ENCODE assay signal across 11 cellular contexts in the genomic region with DNA sequence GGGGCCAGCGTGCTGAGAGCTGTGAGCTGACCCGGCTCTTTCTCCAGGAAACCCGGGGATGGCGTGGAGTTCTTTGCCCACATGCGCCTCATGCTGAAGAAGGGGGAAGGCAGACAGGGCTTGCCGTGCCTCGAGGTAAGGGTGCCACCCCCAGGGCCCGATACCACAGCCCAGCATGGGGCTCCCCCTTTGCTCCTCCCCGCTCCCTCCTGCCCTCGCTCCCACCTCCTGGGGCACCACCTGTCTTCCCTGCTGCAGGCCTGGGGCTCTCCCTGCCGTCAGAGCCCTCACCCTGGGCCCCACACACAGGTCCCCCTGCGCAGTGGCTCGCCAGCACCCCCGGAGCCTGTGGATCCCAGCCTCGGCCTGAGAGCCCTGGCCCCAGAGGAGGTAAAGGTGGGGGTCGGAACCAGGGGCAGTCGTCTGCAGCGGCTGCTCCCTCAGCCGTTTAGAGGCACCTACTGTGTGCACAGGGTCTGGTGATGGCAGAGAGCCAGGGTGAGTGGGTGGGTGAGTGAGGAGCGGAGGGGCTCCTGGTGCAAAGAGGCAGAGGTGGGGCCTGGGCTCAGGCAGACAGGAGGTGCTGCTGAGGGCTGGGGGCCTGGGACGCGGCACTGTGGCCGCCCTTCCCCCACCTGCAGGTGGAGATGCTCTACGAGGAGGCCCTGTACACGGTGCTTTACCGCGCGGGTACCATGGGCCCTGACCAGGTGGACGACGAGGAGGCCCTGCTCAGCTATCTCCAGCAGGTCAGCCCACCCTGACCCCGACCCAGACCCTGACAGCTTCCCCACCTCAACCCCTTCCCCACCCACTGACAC. TPM values are rescaled to one million over a fixed set of nuclear protein-coding genes. Genes with fewer than 3 reads are reported as not detected.
DNase-seq lines count a peak whose midpoint lies in the region; TF ChIP-seq lines count a peak whose summit lies in the region.
"Had no signal": no experiment of that assay in that cellular context is flagged by ENCODE, and none has a peak within 500 bp of the region (broad histone marks: within the 10 kb centered on the region; RNA-seq: fewer than 3 reads in every experiment).

No MANE protein-coding gene starts in this region.

- H4K20me1 ChIP-seq in neural progenitor cell (ENCODE audit: low read depth), result peaks cover 46% of the 10 kb centered on the region

- no peak overlapping the region for H2AFZ ChIP-seq in neural progenitor cell (replicated peaks)

- H3K9me3 Mint-ChIP-seq in neural progenitor cell, result no peaks in the 10 kb centered on the region
- H3K9me3 Mint-ChIP-seq: CD8-positive, alpha-beta memory T cell had no signal

- H3K36me3 Mint-ChIP-seq in neural progenitor cell, result no peaks in the 10 kb centered on the region
- H3K36me3 Mint-ChIP-seq: CD8-positive, alpha-beta memory T cell had no signal

- H3K27ac Mint-ChIP-seq in neural progenitor cell, result no peak overlapping the region
- H3K27ac Mint-ChIP-seq: CD8-positive, alpha-beta memory T cell had no signal

- H3K27me3 ChIP-seq in neural progenitor cell, result peaks cover 96% of the 10 kb centered on the region
- peaks cover 6 to 65% (median 9%) of the 10 kb centered on the region in 4 donors for H3K27me3 ChIP-seq in esophagus squamous epithelium

- TF ChIP-seq POLR2A in esophagus squamous epithelium (IDR thresholded peaks at IDR 0.05), result no peak

- 48 to 69% methylated on average over 11 to 12 of the region's 31 CpGs for WGBS in esophagus squamous epithelium, 2 donors

- intact Hi-C loops in esophagus squamous epithelium (cut with DNase I), result no loop called here

- peaks cover 39% of the 10 kb centered on the region for H3K4me1 Mint-ChIP-seq in neural progenitor cell

- H3K4me1 ChIP-seq in neural progenitor cell, result peaks cover 15% of the 10 kb centered on the region
- peaks cover 18 to 29% (median 20%) of the 10 kb centered on the region in 3 donors for H3K4me1 ChIP-seq in esophagus squamous epithelium

- H3K27me3 Mint-ChIP-seq in neural progenitor cell (ENCODE audit: insufficient read depth, low read depth), result peaks cover 8% of the 10 kb centered on the region

- DNase-seq in COLO668 (lab: John Stamatoyannopoulos, UW; ENCODE audit: unreplicated experiment) (peak; percentile 19), NCI-H2107 treated with DMSO at 0.1 percent for 48 hours (lab: John Stamatoyannopoulos, UW; ENCODE audit: unreplicated experiment) (peak; percentile 18), RPMI8226 (peak; percentile 21), neural progenitor cell (ENCODE audit: low spot score) (no peak), esophagus squamous epithelium (lab: John Stamatoyannopoulos, UW) (no peak), HK-2 (ENCODE audit: unreplicated experiment) (no peak), NCI-H774 (lab: John Stamatoyannopoulos, UW) (no peak)
- DNase-seq: GF-D8 had no signal

- no peaks in the 10 kb centered on the region for H3K36me3 ChIP-seq in neural progenitor cell
- H3K36me3 ChIP-seq in esophagus squamous epithelium, result no peaks in the 10 kb centered on the region
- H3K36me3 ChIP-seq: BE2C had no signal

- peaks cover 10% of the 10 kb centered on the region for H3F3A ChIP-seq in neural progenitor cell (ENCODE audit: low read depth)

- no peaks in the 10 kb centered on the region for H3K9me3 ChIP-seq in neural progenitor cell (ENCODE audit: low read depth)
- H3K9me3 ChIP-seq in esophagus squamous epithelium, result no peaks in the 10 kb centered on the region
- H3K9me3 ChIP-seq: A549, BE2C had no signal

- TF ChIP-seq CTCF in neural progenitor cell (IDR thresholded peaks at IDR 0.05) (no peak), esophagus squamous epithelium (IDR thresholded peaks at IDR 0.05) (no peak)

- H3K4me3 ChIP-seq in neural progenitor cell (no peak overlapping the region), esophagus squamous epithelium (no peak overlapping the region)
- H3K4me3 ChIP-seq: A549 had no signal

- H3K79me2 ChIP-seq in neural progenitor cell (ENCODE audit: low read depth), result no peaks in the 10 kb centered on the region

- no peak overlapping the region for H3K9ac ChIP-seq in neural progenitor cell

- H3K4me3 Mint-ChIP-seq in neural progenitor cell, result peak overlapping the region; percentile 38
- H3K4me3 Mint-ChIP-seq: CD8-positive, alpha-beta memory T cell had no signal

- H3K27ac ChIP-seq in neural progenitor cell (no peak overlapping the region), esophagus squamous epithelium (no peak overlapping the region)
- H3K27ac ChIP-seq: A549 had no signal

- H3K4me2 ChIP-seq in neural progenitor cell, result no peak overlapping the region

RNA-seq across cellular contexts. Expression of gene BAIAP3, which starts 5.6 kb away (rescaled TPM):
- total RNA-seq in neural progenitor cell (ENCODE audit: low replicate concordance) (0.34 and 4.0 TPM in 2 replicates), esophagus squamous epithelium (1 to 10 TPM in 2 of 4 donors, under 1 TPM in 2; 0.68 to 2.7 (median 1.00) TPM)

RNA-seq across cellular contexts. Expression of gene TSR3, which starts 12.6 kb away (rescaled TPM):
- total RNA-seq in neural progenitor cell (ENCODE audit: low replicate concordance), result 22.4 and 60.6 TPM in 2 replicates
- 10 to 100 TPM; 57.6 to 87.4 (median 70.5) TPM for total RNA-seq in esophagus squamous epithelium

RNA-seq across cellular contexts. Expression of gene GNPTG, which starts 12.7 kb away (rescaled TPM):
- total RNA-seq in neural progenitor cell (ENCODE audit: low replicate concordance) (11.8 and 22.7 TPM in 2 replicates), esophagus squamous epithelium (10 to 100 TPM; 21.6 to 46.9 (median 37.8) TPM)

RNA-seq across cellular contexts. Expression of gene UBE2I, which starts 29.6 kb away (rescaled TPM):
- total RNA-seq in neural progenitor cell (ENCODE audit: low replicate concordance), result 184 and 239 TPM in 2 replicates
- total RNA-seq in esophagus squamous epithelium, result 10 to 100 TPM; 31.8 to 88.1 (median 76.3) TPM

Comparison
In these comparisons a context has a peak if more than half of its experiments do, and no peak if none do; other contexts are left out.
1. DNase-seq: peak in COLO668 (single experiment), NCI-H2107 treated with DMSO at 0.1 percent for 48 hours (single experiment) and RPMI8226 (single experiment); none in neural progenitor cell (single experiment), esophagus squamous epithelium (single experiment), HK-2 (single experiment) and NCI-H774 (single experiment).